ENCODE assay signal across 9 cellular contexts in genomic region chr22:17477401-17477833, GRCh38.
DNase-seq lines count a peak whose midpoint lies in the region; ATAC-seq and TF ChIP-seq lines count a peak whose summit lies in the region.
"Had no signal": no experiment of that assay in that cellular context is flagged by ENCODE, and none has a peak within 500 bp of the region (broad histone marks: within the 10 kb centered on the region; RNA-seq: fewer than 3 reads in every experiment).

No MANE protein-coding gene starts in this region.

- intact Hi-C loops in left lung (cut with DNase I) = no loop called here

- no peaks in the 10 kb centered on the region for H3K9me3 Mint-ChIP-seq in brain

- peaks cover 69% of the 10 kb centered on the region for H3K4me1 Mint-ChIP-seq in brain

- peak; percentile 90 for ATAC-seq in left lung
- ATAC-seq: activated CD4-positive, CD25-positive, alpha-beta regulatory T cell treated with anti-CD3 and anti-CD28 coated beads, Interleukin-2, amount 50 U/mL, for 24 hours had no signal

- H3K36me3 ChIP-seq in left lung = no peaks in the 10 kb centered on the region
- H3K36me3 ChIP-seq in H7 (replicated peaks; ENCODE audit: control insufficient read depth, insufficient read depth, low read length) = peaks cover 7% of the 10 kb centered on the region

- no peaks in the 10 kb centered on the region for H3K27me3 Mint-ChIP-seq in brain

- peak overlapping the region; percentile 8 to 23 for H3K4me3 ChIP-seq in left lung
- no peak overlapping the region for H3K4me3 ChIP-seq in H7 (ENCODE audit: insufficient read depth, low read depth, low read length)

- H3K4me1 ChIP-seq in left lung = peaks cover 10 to 15% of the 10 kb centered on the region in 2 donors

- TF ChIP-seq CTCF in brain (conservative IDR thresholded peaks at IDR 0.05) = no peak
- no peak for TF ChIP-seq CTCF in left lung (IDR thresholded peaks at IDR 0.05)

- no peaks in the 10 kb centered on the region for H3K9me3 ChIP-seq in left lung

- peak overlapping the region; percentile 54 to 76 for H3K27ac ChIP-seq in left lung

- peaks cover 39% of the 10 kb centered on the region for H3K36me3 Mint-ChIP-seq in brain

- peak overlapping the region; percentile 25 to 61 (median 47) for H3K4me3 Mint-ChIP-seq in brain

- no peaks in the 10 kb centered on the region for H3K27me3 ChIP-seq in left lung
- no peaks in the 10 kb centered on the region for H3K27me3 ChIP-seq in H7 (ENCODE audit: control insufficient read depth, insufficient read depth, low read length)

- peak overlapping the region; percentile 9 to 93 (median 68) for H3K27ac Mint-ChIP-seq in brain

- DNase-seq in CD1c-positive myeloid dendritic cell (ENCODE audit: extremely low spot score) = peak; percentile 50
- peak; percentile 51 for DNase-seq in NCI-H1436 (lab: John Stamatoyannopoulos, UW)
- DNase-seq in left lung = peak in 1 of 2 donors; percentile 50
- DNase-seq in ecto neural progenitor cell (ENCODE audit: low spot score) = no peak
- no peak for DNase-seq in LoVo (ENCODE audit: low spot score)
- no peak for DNase-seq in H7
- no peak for DNase-seq in activated CD8-positive, alpha-beta memory T cell treated with anti-CD3 and anti-CD28 coated beads, Interleukin-2, amount 50 U/mL, for 4 hours

Comparison
In these comparisons a context has a peak if more than half of its experiments do, and no peak if none do; other contexts are left out.
1. DNase-seq: peak in CD1c-positive myeloid dendritic cell (single experiment) and NCI-H1436 (single experiment); none in ecto neural progenitor cell (single experiment), LoVo (single experiment), H7 (single experiment) and activated CD8-positive, alpha-beta memory T cell treated with anti-CD3 and anti-CD28 coated beads, Interleukin-2, amount 50 U/mL, for 4 hours (single experiment).